Comparison of ENCODE assay signal across 9 cellular contexts in genomic region chr10:71765176-71765906, GRCh38. TPM values are rescaled to one million over a fixed set of nuclear protein-coding genes. Genes with fewer than 3 reads are reported as not detected.
DNase-seq lines count a peak whose midpoint lies in the region; ATAC-seq, FAIRE-seq and TF ChIP-seq lines count a peak whose summit lies in the region.
"Had no signal": no experiment of that assay in that cellular context is flagged by ENCODE, and none has a peak within 500 bp of the region (broad histone marks: within the 10 kb centered on the region; RNA-seq: fewer than 3 reads in every experiment).

No MANE protein-coding gene starts in this region.

- POLR2A ChIA-PET in HEK293T (lab: Yijun Ruan, JAX) = no interaction called here

- no peaks in the 10 kb centered on the region for H4K20me1 ChIP-seq in fibroblast of lung (ENCODE audit: control insufficient read depth, extremely low read depth, insufficient read depth, low read length)

- H2BK5ac ChIP-seq in trophoblast cell (ENCODE audit: low read depth, low read length, poor library complexity) = no peak overlapping the region

- peak overlapping the region; percentile 80 for H2BK120ac ChIP-seq in trophoblast cell (ENCODE audit: insufficient read depth, low read length, poor library complexity)

- no peak for ATAC-seq in HG03354 (IDR thresholded peaks at IDR 0.05; ENCODE audit: poor library complexity, severe bottlenecking, unreplicated experiment)

- peak overlapping the region; percentile 18 for H3K27ac ChIP-seq in fibroblast of lung (ENCODE audit: insufficient read depth, low read length)
- no peak overlapping the region for H3K27ac ChIP-seq in trophoblast cell (ENCODE audit: low read depth, low read length)

- H3K4me1 ChIP-seq in fibroblast of lung (ENCODE audit: control insufficient read depth, extremely low read depth, insufficient read depth, low read length) = peaks cover 41% of the 10 kb centered on the region
- peaks cover 31 to 32% of the 10 kb centered on the region in 2 experiments for H3K4me1 ChIP-seq in trophoblast cell (ENCODE audit: control insufficient read depth in 1 of 2, insufficient read depth in 2 of 2, low read length in 2 of 2)
- H3K4me1 ChIP-seq: parathyroid adenoma had no signal

- H4K91ac ChIP-seq in trophoblast cell (ENCODE audit: low read depth, low read length) = peak overlapping the region; percentile 25

- no peak overlapping the region for H3K4ac ChIP-seq in trophoblast cell (ENCODE audit: low read depth, low read length)

- H3K23ac ChIP-seq in trophoblast cell (ENCODE audit: low read length) = no peak overlapping the region

- peaks cover 18% of the 10 kb centered on the region for H3K79me1 ChIP-seq in trophoblast cell (ENCODE audit: low read length)

- TF ChIP-seq CTCF in fibroblast of lung (conservative IDR thresholded peaks at IDR 0.05 in 1 of 2, IDR thresholded peaks at IDR 0.05 in 1 of 2; ENCODE audit: low read depth in 1 of 2, low read length in 2 of 2) = no peak

- DNase-seq in CD1c-positive myeloid dendritic cell (ENCODE audit: extremely low spot score) (peak; percentile 47), RCC 7860 (ENCODE audit: low spot score) (peak; percentile 7), fibroblast of lung (ENCODE audit: low read depth in 2 of 2) (peak; percentile 21 to 69), trophoblast cell (peak; percentile 87 to 93), ecto neural progenitor cell (ENCODE audit: low spot score) (no peak), HEK293T (ENCODE audit: extremely low spot score) (no peak)
- DNase-seq in effector CD4-positive, alpha-beta T cell = no peak

- H3K9me3 ChIP-seq in fibroblast of lung (ENCODE audit: control insufficient read depth, insufficient read depth, low read depth, low read length) = no peaks in the 10 kb centered on the region
- peaks cover 3% of the 10 kb centered on the region for H3K9me3 ChIP-seq in trophoblast cell (ENCODE audit: insufficient read depth, low read depth, low read length)

- peak overlapping the region; percentile 65 for H3K18ac ChIP-seq in trophoblast cell (ENCODE audit: low read length)

- CTCF ChIA-PET in HEK293T (lab: Yijun Ruan, JAX) = interaction anchor here (0.5 to 1.4 kb wide), 2 partner anchors 8 to 1514 kb away, joined by 3 to 4 read pairs; partner anchors contain the start of gene VSIR

- H3K79me2 ChIP-seq in fibroblast of lung (ENCODE audit: control insufficient read depth, insufficient read depth, low read length) = peaks cover 2% of the 10 kb centered on the region
- peaks cover 2% of the 10 kb centered on the region for H3K79me2 ChIP-seq in trophoblast cell (ENCODE audit: control insufficient read depth, insufficient read depth, low read length, poor library complexity)
- H3K79me2 ChIP-seq: parathyroid adenoma had no signal

- WGBS in trophoblast cell (ENCODE audit: extremely low coverage, insufficient coverage, insufficient read length) = no CpG with 5 or more reads among the region's 8 CpGs

- FAIRE-seq in RCC 7860 (lab: Jason Lieb, UNC) = no peak

- H3K14ac ChIP-seq in trophoblast cell (ENCODE audit: low read length) = peak overlapping the region; percentile 78

- H4K8ac ChIP-seq in trophoblast cell (ENCODE audit: low read depth, low read length) = no peak overlapping the region

- H3K36me3 ChIP-seq in fibroblast of lung (ENCODE audit: control insufficient read depth, insufficient read depth, low read length) (peaks cover 3% of the 10 kb centered on the region), trophoblast cell (ENCODE audit: control insufficient read depth in 1 of 2, insufficient read depth in 2 of 2, low read length in 2 of 2) (no peaks in the 10 kb centered on the region)

- H3K27me3 ChIP-seq in fibroblast of lung (ENCODE audit: control insufficient read depth, insufficient read depth, low read length) = no peaks in the 10 kb centered on the region
- H3K27me3 ChIP-seq in trophoblast cell (ENCODE audit: insufficient read depth, low read length) = no peaks in the 10 kb centered on the region

- H3K9ac ChIP-seq in fibroblast of lung (ENCODE audit: insufficient read depth, low read length) = no peak overlapping the region
- no peak overlapping the region for H3K9ac ChIP-seq in trophoblast cell (ENCODE audit: low read length)
- H3K9ac ChIP-seq: parathyroid adenoma had no signal

- H3K4me2 ChIP-seq in fibroblast of lung (ENCODE audit: extremely low read depth, insufficient read depth, low read length) (no peak overlapping the region), trophoblast cell (ENCODE audit: low read length) (no peak overlapping the region)

- H2AK5ac ChIP-seq in trophoblast cell (ENCODE audit: low read length) = peak overlapping the region; percentile 75

- H2AFZ ChIP-seq in fibroblast of lung (ENCODE audit: low read length) (no peak overlapping the region), trophoblast cell (ENCODE audit: insufficient read depth, low read length, poor library complexity) (peak overlapping the region; percentile 43)
- H2AFZ ChIP-seq: parathyroid adenoma had no signal

- H2BK12ac ChIP-seq in trophoblast cell (ENCODE audit: low read length) = peak overlapping the region; percentile 75

- no peak overlapping the region for H4K12ac ChIP-seq in trophoblast cell (ENCODE audit: low read depth, low read length)

- H3K4me3 ChIP-seq in fibroblast of lung (replicated peaks in 1 of 4; ENCODE audit: control extremely low read depth in 1 of 4, insufficient read depth in 1 of 4, low read depth in 3 of 4, low read length in 4 of 4) (no peak overlapping the region), trophoblast cell (ENCODE audit: low read depth, low read length) (no peak overlapping the region)

TF ChIP-seq in HEK293T, 16 proteins besides CTCF, POLR2A, EP300 and RAD21:
- TF ChIP-seq SUZ12 (IDR thresholded peaks at IDR 0.05) = no peak
- no peak for TF ChIP-seq BHLHE40 (IDR thresholded peaks at IDR 0.05; ENCODE audit: borderline replicate concordance)
- no peak for TF ChIP-seq L3MBTL2 (conservative IDR thresholded peaks at IDR 0.05)
- no peak for TF ChIP-seq FOXK2 (IDR thresholded peaks at IDR 0.05)
- no peak for TF ChIP-seq NFRKB (IDR thresholded peaks at IDR 0.05)
- TF ChIP-seq ZNF384 (IDR thresholded peaks at IDR 0.05) = no peak
- no peak for TF ChIP-seq CTBP1 (IDR thresholded peaks at IDR 0.05; ENCODE audit: borderline replicate concordance)
- TF ChIP-seq PKNOX1 (IDR thresholded peaks at IDR 0.05) = no peak
- no peak for TF ChIP-seq LEF1 (IDR thresholded peaks at IDR 0.05; ENCODE audit: borderline replicate concordance)
- no peak for TF ChIP-seq ELF4 (IDR thresholded peaks at IDR 0.05)
- no peak for TF ChIP-seq FOXM1 (IDR thresholded peaks at IDR 0.05; ENCODE audit: borderline replicate concordance)

RNA-seq across cellular contexts. Expression of gene VSIR, which starts 8.0 kb away (rescaled TPM):
- 24.4 and 44.1 TPM in 2 replicates for total RNA-seq in fibroblast of lung
- 14.1 and 39.9 TPM in 2 replicates for polyA plus RNA-seq in fibroblast of lung
- polyA plus RNA-seq in fibroblast of lung (2012) = 29.2 and 57.9 TPM in 2 replicates
- polyA minus RNA-seq in fibroblast of lung (ENCODE audit: low replicate concordance) = 38.7 and 156 TPM in 2 replicates
- 38.2 and 43.6 TPM in 2 replicates for polyA plus RNA-seq in trophoblast cell (2013)

RNA-seq across cellular contexts. Expression of gene C10orf105, which starts 45.8 kb away (rescaled TPM):
- total RNA-seq in fibroblast of lung = under 0.01 TPM in 2 replicates
- polyA plus RNA-seq in fibroblast of lung = 0.02 and 0.14 TPM in 2 replicates
- 0.02 and 0.07 TPM in 2 replicates for polyA plus RNA-seq in fibroblast of lung (2012)
- polyA minus RNA-seq in fibroblast of lung (ENCODE audit: low replicate concordance) = 0.07 TPM in 1 of 2 replicates, not detected in the other
- 0.01 and 0.03 TPM in 2 replicates for polyA plus RNA-seq in trophoblast cell (2013)

Comparison
In these comparisons a context has a peak if more than half of its experiments do, and no peak if none do; other contexts are left out.
1. DNase-seq: peak in CD1c-positive myeloid dendritic cell (single experiment), RCC 7860 (single experiment), fibroblast of lung (2 of 2) and trophoblast cell (2 of 2); none in ecto neural progenitor cell (single experiment), HEK293T (single experiment) and effector CD4-positive, alpha-beta T cell (single experiment).